In the genomic region with DNA sequence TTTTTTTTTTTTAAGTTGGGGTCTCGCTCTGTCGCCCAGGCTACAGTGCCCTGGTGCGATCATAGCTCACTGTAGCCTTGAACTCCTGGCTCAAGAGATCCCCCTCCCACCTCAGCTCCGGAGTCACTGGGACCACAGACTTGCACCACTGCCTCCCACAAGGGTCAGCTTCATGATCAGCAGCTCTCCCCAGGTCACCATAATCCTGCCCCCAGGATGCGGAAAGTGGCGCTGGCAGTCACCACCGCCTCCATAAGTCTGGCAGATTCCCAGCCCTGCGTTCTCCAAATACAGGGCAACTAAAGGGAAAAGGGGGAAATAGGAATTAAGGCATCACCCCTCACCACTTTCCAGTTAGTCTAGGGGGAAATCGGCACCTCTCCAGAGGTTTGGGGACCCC, we compare ENCODE assay signal across 8 cellular contexts. TPM values are rescaled to one million over a fixed set of nuclear protein-coding genes. Genes with fewer than 3 reads are reported as not detected.
DNase-seq lines count a peak whose midpoint lies in the region; ATAC-seq and TF ChIP-seq lines count a peak whose summit lies in the region.

No MANE protein-coding gene starts in this region.

- peak overlapping the region; percentile 82 for H3K4me3 Mint-ChIP-seq in natural killer cell treated with Interleukin-12 subunit alpha and Interleukin-12 subunit beta and Interleukin-15 and Interleukin-18, amount 100 ng/mL, for 72 hours
- H3K4me3 Mint-ChIP-seq in natural killer cell: no peak overlapping the region
- H3K4me3 Mint-ChIP-seq in central memory CD8-positive, alpha-beta T cell: peak overlapping the region; percentile 77

- no peaks in the 10 kb centered on the region for H3K36me3 ChIP-seq in muscle layer of duodenum (ENCODE audit: control insufficient read depth in 1 of 2, insufficient read depth in 2 of 2, low read length in 2 of 2)

- H3K9me3 Mint-ChIP-seq in natural killer cell treated with Interleukin-12 subunit alpha and Interleukin-12 subunit beta and Interleukin-15 and Interleukin-18, amount 100 ng/mL, for 72 hours: no peaks in the 10 kb centered on the region
- no peaks in the 10 kb centered on the region for H3K9me3 Mint-ChIP-seq in natural killer cell
- no peaks in the 10 kb centered on the region for H3K9me3 Mint-ChIP-seq in central memory CD8-positive, alpha-beta T cell

- peak overlapping the region; percentile 94 to 98 for H3K27ac Mint-ChIP-seq in natural killer cell treated with Interleukin-12 subunit alpha and Interleukin-12 subunit beta and Interleukin-15 and Interleukin-18, amount 100 ng/mL, for 72 hours
- peak overlapping the region in 1 of 2 donors; percentile 93 for H3K27ac Mint-ChIP-seq in natural killer cell
- H3K27ac Mint-ChIP-seq in central memory CD8-positive, alpha-beta T cell (ENCODE audit: low read depth): no peak overlapping the region

- no peaks in the 10 kb centered on the region for H3K27me3 ChIP-seq in muscle layer of duodenum (ENCODE audit: low read depth, low read length)

- H3K4me3 ChIP-seq in muscle layer of duodenum (ENCODE audit: low read depth in 1 of 2, low read length in 2 of 2): peak overlapping the region; percentile 37 to 38

- H3K4me1 ChIP-seq in muscle layer of duodenum (ENCODE audit: control insufficient read depth in 1 of 2, insufficient read depth in 2 of 2, low read length in 2 of 2): peaks cover 28 to 37% of the 10 kb centered on the region in 2 donors

- no peaks in the 10 kb centered on the region for H3K36me3 Mint-ChIP-seq in natural killer cell treated with Interleukin-12 subunit alpha and Interleukin-12 subunit beta and Interleukin-15 and Interleukin-18, amount 100 ng/mL, for 72 hours
- no peaks in the 10 kb centered on the region for H3K36me3 Mint-ChIP-seq in natural killer cell
- H3K36me3 Mint-ChIP-seq in central memory CD8-positive, alpha-beta T cell (ENCODE audit: insufficient read depth): peaks cover 3% of the 10 kb centered on the region

- H3K9me3 ChIP-seq in muscle layer of duodenum (ENCODE audit: control insufficient read depth in 1 of 2, low read length in 2 of 2): no peaks in the 10 kb centered on the region

- H3K27ac ChIP-seq in muscle layer of duodenum (ENCODE audit: low read length): peak overlapping the region; percentile 65

- no peak for TF ChIP-seq CTCF in natural killer cell (IDR thresholded peaks at IDR 0.05)

- H3K27me3 Mint-ChIP-seq in natural killer cell treated with Interleukin-12 subunit alpha and Interleukin-12 subunit beta and Interleukin-15 and Interleukin-18, amount 100 ng/mL, for 72 hours: no peaks in the 10 kb centered on the region
- H3K27me3 Mint-ChIP-seq in natural killer cell (ENCODE audit: low read depth in 2 of 2): peaks cover 0 to 2% of the 10 kb centered on the region in 2 donors
- no peaks in the 10 kb centered on the region for H3K27me3 Mint-ChIP-seq in central memory CD8-positive, alpha-beta T cell

- ATAC-seq in natural killer cell treated with Interleukin-12 subunit alpha and Interleukin-12 subunit beta and Interleukin-15 and Interleukin-18, amount 100 ng/mL, for 72 hours: no peak
- no peak for ATAC-seq in natural killer cell
- ATAC-seq in central memory CD8-positive, alpha-beta T cell (replicated peaks; ENCODE audit: extremely low read depth, poor library complexity, severe bottlenecking): no peak
- ATAC-seq in GM21723 (IDR thresholded peaks at IDR 0.05; ENCODE audit: unreplicated experiment): no peak

- intact Hi-C loops in natural killer cell (cut with micrococcal nuclease): no loop called here

- no peak for DNase-seq in natural killer cell treated with Interleukin-12 subunit alpha and Interleukin-12 subunit beta and Interleukin-15 and Interleukin-18, amount 100 ng/mL, for 72 hours (ENCODE audit: low spot score)
- DNase-seq in natural killer cell (no peak), NCI-H69 (lab: John Stamatoyannopoulos, UW) (no peak), DMS 273 treated with DMSO at 0.1 percent for 48 hours (lab: John Stamatoyannopoulos, UW) (no peak), DMS153 treated with DMSO at 0.1 percent for 48 hours (lab: John Stamatoyannopoulos, UW; ENCODE audit: unreplicated experiment) (no peak)
- DNase-seq in central memory CD8-positive, alpha-beta T cell (ENCODE audit: low spot score in 2 of 2): no peak

- peaks cover 68 to 74% of the 10 kb centered on the region in 2 donors for H3K4me1 Mint-ChIP-seq in natural killer cell treated with Interleukin-12 subunit alpha and Interleukin-12 subunit beta and Interleukin-15 and Interleukin-18, amount 100 ng/mL, for 72 hours (ENCODE audit: low read depth in 2 of 2)
- peaks cover 33 to 43% of the 10 kb centered on the region in 2 donors for H3K4me1 Mint-ChIP-seq in natural killer cell
- H3K4me1 Mint-ChIP-seq in central memory CD8-positive, alpha-beta T cell: peaks cover 58% of the 10 kb centered on the region

RNA-seq across cellular contexts. Expression of gene ARID5A, which starts 5.2 kb away (rescaled TPM):
- total RNA-seq in natural killer cell treated with Interleukin-12 subunit alpha and Interleukin-12 subunit beta and Interleukin-15 and Interleukin-18, amount 100 ng/mL, for 72 hours: 100 to 1,000 TPM in 1 of 2 donors, 10 to 100 TPM in 1; 81.4 to 115 TPM
- total RNA-seq in natural killer cell: 100 to 1,000 TPM in 2 of 3 donors, 10 to 100 TPM in 1; 90.9 to 117 (median 114) TPM

RNA-seq across cellular contexts. Expression of gene NEURL3, which starts 26.2 kb away (rescaled TPM):
- total RNA-seq in natural killer cell treated with Interleukin-12 subunit alpha and Interleukin-12 subunit beta and Interleukin-15 and Interleukin-18, amount 100 ng/mL, for 72 hours: under 1 TPM in 1 of 2 donors, not detected in 1; 0.64 TPM
- total RNA-seq in natural killer cell: not detected
